ENCODE assay signal across 18 cellular contexts in the genomic region with DNA sequence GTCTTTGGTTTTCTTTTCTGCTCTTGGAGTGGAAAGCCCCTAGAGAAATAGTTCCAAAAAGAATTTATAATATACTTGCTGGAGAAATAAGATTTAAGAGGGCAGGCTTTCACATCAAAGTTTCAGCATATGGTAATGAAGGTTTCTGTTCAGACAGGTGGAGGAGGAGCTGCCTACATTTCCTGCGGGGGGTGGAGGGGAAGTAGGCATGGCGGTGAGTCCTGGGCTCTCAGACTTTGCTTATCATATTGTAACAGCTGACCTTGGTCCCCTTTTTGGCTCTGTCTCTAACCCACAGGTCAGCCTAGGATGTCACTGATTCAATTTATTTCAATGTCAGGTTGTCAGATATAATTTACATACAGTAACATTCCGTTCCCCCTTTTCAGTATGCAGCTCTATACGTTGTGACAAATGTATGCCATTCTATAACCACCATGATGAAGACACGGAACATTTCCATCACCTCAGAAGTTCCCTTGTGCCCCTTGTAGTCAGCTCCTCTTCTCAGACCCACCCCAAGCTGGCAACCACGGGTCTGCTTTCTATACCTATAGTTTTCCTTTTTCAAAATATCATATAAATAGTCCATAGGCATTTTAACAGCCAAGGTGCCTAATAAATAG.
DNase-seq lines count a peak whose midpoint lies in the region; ATAC-seq, FAIRE-seq and TF ChIP-seq lines count a peak whose summit lies in the region.
"Had no signal": no experiment of that assay in that cellular context is flagged by ENCODE, and none has a peak within 500 bp of the region (broad histone marks: within the 10 kb centered on the region; RNA-seq: fewer than 3 reads in every experiment).

No MANE protein-coding gene starts in this region.

- no peaks in the 10 kb centered on the region for H3K4me1 ChIP-seq in K562 (replicated peaks in 1 of 2; ENCODE audit: control insufficient read depth in 2 of 2, insufficient read depth in 2 of 2, low read length in 2 of 2)
- no peaks in the 10 kb centered on the region for H3K4me1 ChIP-seq in upper lobe of right lung
- H3K4me1 ChIP-seq: Caco-2, heart right ventricle had no signal

- TF ChIP-seq CTCF in K562 (IDR thresholded peaks at IDR 0.05 in 2 of 3, conservative IDR thresholded peaks at IDR 0.05 in 1 of 3; ENCODE audit: insufficient read depth in 2 of 3, low read depth in 1 of 3, low read length in 3 of 3) (no peak), upper lobe of right lung (IDR thresholded peaks at IDR 0.05) (no peak)

- TF ChIP-seq RAD21 in K562 (CRISPR knock-in tag; conservative IDR thresholded peaks at IDR 0.05 in 1 of 2, IDR thresholded peaks at IDR 0.05 in 1 of 2), result no peak

- H3K27me3 ChIP-seq in K562 (ENCODE audit: control insufficient read depth in 2 of 2, insufficient read depth in 2 of 2, low read length in 2 of 2), result no peaks in the 10 kb centered on the region
- H3K27me3 ChIP-seq in upper lobe of right lung, result no peaks in the 10 kb centered on the region

- no peak overlapping the region for H3K9ac ChIP-seq in K562 (ENCODE audit: insufficient read depth in 1 of 2, low read depth in 2 of 2, low read length in 2 of 2)

- H3K79me2 ChIP-seq in K562 (ENCODE audit: control insufficient read depth, insufficient read depth, low read length), result no peaks in the 10 kb centered on the region

- no peaks in the 10 kb centered on the region for H3K36me3 ChIP-seq in K562 (ENCODE audit: control insufficient read depth, insufficient read depth, low read length)
- no peaks in the 10 kb centered on the region for H3K36me3 ChIP-seq in upper lobe of right lung
- H3K36me3 ChIP-seq: heart right ventricle had no signal

- POLR2A ChIA-PET in K562 (lab: Yijun Ruan, JAX), result no interaction called here

- intact Hi-C loops in K562 (cut with micrococcal nuclease) (no loop called here), upper lobe of right lung (cut with DNase I) (no loop called here)

- H3K9me3 ChIP-seq in K562 (replicated peaks; ENCODE audit: control insufficient read depth, insufficient read depth, low read depth, low read length) (no peaks in the 10 kb centered on the region), upper lobe of right lung (no peaks in the 10 kb centered on the region)

- H2AFZ ChIP-seq in K562 (ENCODE audit: low read depth, low read length), result no peak overlapping the region
- H2AFZ ChIP-seq: PC-9 had no signal

- no peaks in the 10 kb centered on the region for H4K20me1 ChIP-seq in K562 (replicated peaks; ENCODE audit: control insufficient read depth, insufficient read depth, low read length)

- CTCF ChIA-PET in K562 (lab: Yijun Ruan, JAX; ENCODE audit: low intra/inter-chr PET ratio), result no interaction called here

- no peak for TF ChIP-seq POLR2A in K562 (conservative IDR thresholded peaks at IDR 0.05)

- ATAC-seq in K562 (no peak), upper lobe of right lung (no peak), GM18520 (IDR thresholded peaks at IDR 0.05; ENCODE audit: unreplicated experiment) (no peak), esophagus mucosa (no peak)
- ATAC-seq: heart right ventricle, right cardiac atrium had no signal

- peak; percentile 10 for DNase-seq in stimulated activated CD4-positive, alpha-beta T cell treated with anti-CD3 and anti-CD28 coated beads, Interleukin-2, amount 100 ng/mL, for 4 hours (ENCODE audit: low read depth)
- no peak for DNase-seq in stimulated activated CD4-positive, alpha-beta T cell treated with anti-CD3 and anti-CD28 coated beads, Interleukin-1b, Interleukin-23, amount 100 ng/mL, for 48 hours
- peak; percentile 7 to 10 for DNase-seq in activated CD4-positive, alpha-beta T cell treated with anti-CD3 and anti-CD28 coated beads, Interleukin-2, amount 50 U/mL, for 48 hours
- DNase-seq in K562 (ENCODE audit: extremely low read depth in 1 of 4, low spot score in 3 of 4), result no peak
- no peak for DNase-seq in upper lobe of right lung
- DNase-seq in superior temporal gyrus (ENCODE audit: extremely low spot score), result no peak
- DNase-seq: Caco-2; heart right ventricle; NCI-H2081 treated with DMSO at 0.1 percent for 48 hours; NCI-H526; nucleus accumbens; PC-9; right cardiac atrium; stimulated activated naive B cell treated with anti-CD40 and anti-IgM and Interleukin-4, amounts not matched to agents 10 μg/mL and 1 μg/mL and 100 μg/mL, for 72 hours had no signal

- no peak for TF ChIP-seq EP300 in K562 (IDR thresholded peaks at IDR 0.05; ENCODE audit: low read length)

- in situ Hi-C loops in K562 (cut with MboI), result no loop called here

- FAIRE-seq in K562 (lab: Jason Lieb, UNC), result no peak
- FAIRE-seq: GM12891, H54 had no signal

- BruUV-seq in K562 (replicated peaks; lab: Mats Ljungman, UMichigan), result no TSS peak

- H3K4me2 ChIP-seq in K562 (ENCODE audit: insufficient read depth, low read length), result no peak overlapping the region
- H3K4me2 ChIP-seq: PC-9 had no signal

- no peak overlapping the region for H3K4me3 ChIP-seq in K562
- no peak overlapping the region for H3K4me3 ChIP-seq in upper lobe of right lung
- H3K4me3 ChIP-seq: PC-9 had no signal

- 3% methylated on average over 6 of the region's 6 CpGs for WGBS in K562 (ENCODE audit: insufficient coverage, low coverage, missing lambda C conversion rate)

- H3K27ac ChIP-seq in K562 (ENCODE audit: extremely low read depth, low read depth, low read length) (no peak overlapping the region), upper lobe of right lung (no peak overlapping the region)
- H3K27ac ChIP-seq: heart right ventricle, PC-9 had no signal

- H3K9me1 ChIP-seq in K562 (ENCODE audit: control insufficient read depth, insufficient read depth, low read length), result no peaks in the 10 kb centered on the region

TF ChIP-seq in K562, 482 proteins besides CTCF, POLR2A, EP300 and RAD21:
- peak; percentile 4 for TF ChIP-seq MEIS2 (IDR thresholded peaks at IDR 0.05; ENCODE audit: partially characterized antibody)
- no peak for TF ChIP-seq MLLT1 (IDR thresholded peaks at IDR 0.05)

Comparison
In these comparisons a context has a peak if more than half of its experiments do, and no peak if none do; other contexts are left out.
1. DNase-seq: peak in stimulated activated CD4-positive, alpha-beta T cell treated with anti-CD3 and anti-CD28 coated beads, Interleukin-2, amount 100 ng/mL, for 4 hours (single experiment) and activated CD4-positive, alpha-beta T cell treated with anti-CD3 and anti-CD28 coated beads, Interleukin-2, amount 50 U/mL, for 48 hours (2 of 2); none in stimulated activated CD4-positive, alpha-beta T cell treated with anti-CD3 and anti-CD28 coated beads, Interleukin-1b, Interleukin-23, amount 100 ng/mL, for 48 hours (single experiment), K562 (0 of 4), upper lobe of right lung (single experiment) and superior temporal gyrus (single experiment).